In genomic region chr7:15558747-15559146, GRCh38 we compare ENCODE assay signal across 19 cellular contexts. TPM values are rescaled to one million over a fixed set of nuclear protein-coding genes. Genes with fewer than 3 reads are reported as not detected.
A peak's percentile ranks its signal among the peaks of the same experiment; 100 is the strongest.
DNase-seq lines count a peak whose midpoint lies in the region; ATAC-seq and TF ChIP-seq lines count a peak whose summit lies in the region.
"Had no signal": no experiment of that assay in that cellular context is flagged by ENCODE, and none has a peak within 500 bp of the region (broad histone marks: within the 10 kb centered on the region; RNA-seq: fewer than 3 reads in every experiment).

No MANE protein-coding gene starts in this region.

- DNase-seq in EH (ENCODE audit: low read depth): peak; percentile 63
- peak; percentile 59 for DNase-seq in NCI-H226
- DNase-seq in fibroblast of mammary gland (ENCODE audit: low read depth): peak; percentile 52
- no peak for DNase-seq in sciatic nerve (ENCODE audit: low spot score)
- DNase-seq in NCI-H2107 (lab: John Stamatoyannopoulos, UW): no peak
- DNase-seq in aorta: no peak
- DNase-seq: Karpas-422; lower lobe of right lung; naive thymus-derived CD8-positive, alpha-beta T cell; NCI-H526 treated with DMSO at 0.1 percent for 48 hours; Peyer's patch; substantia nigra; T-cell; WERI-Rb-1 had no signal

- no peaks in the 10 kb centered on the region for H3K36me3 ChIP-seq in aorta (ENCODE audit: control insufficient read depth in 1 of 2, insufficient read depth in 2 of 2, low read length in 1 of 2)
- H3K36me3 ChIP-seq: BLaER1 treated with 17β-estradiol and CSF1 and Interleukin-3, amounts not matched to agents 10 nM and 100 nM; lower lobe of right lung; Peyer's patch; WERI-Rb-1 had no signal

- peak; percentile 71 for ATAC-seq in sciatic nerve
- no peak for ATAC-seq in HG03159 (IDR thresholded peaks at IDR 0.05; ENCODE audit: unreplicated experiment)
- ATAC-seq in activated CD4-positive, CD25-positive, alpha-beta regulatory T cell treated with anti-CD3 and anti-CD28 coated beads, Interleukin-2, amount 50 U/mL, for 24 hours: no peak
- no peak for ATAC-seq in aorta (ENCODE audit: low FRiP score)
- ATAC-seq: activated T-helper 17 cell treated with anti-CD3 and anti-CD28 coated beads, Interleukin-2, amount 50 U/mL, for 72 hours; lower lobe of right lung; naive thymus-derived CD8-positive, alpha-beta T cell; T-cell had no signal

- no peaks in the 10 kb centered on the region for H3K27me3 ChIP-seq in aorta (ENCODE audit: control insufficient read depth in 1 of 2, insufficient read depth in 2 of 2, low read length in 1 of 2)
- H3K27me3 ChIP-seq: BLaER1 treated with 17β-estradiol and CSF1 and Interleukin-3, amounts not matched to agents 10 nM and 100 nM; Peyer's patch had no signal

- TF ChIP-seq CTCF in fibroblast of mammary gland (conservative IDR thresholded peaks at IDR 0.05; ENCODE audit: control insufficient read depth, insufficient read depth, low read depth, low read length): no peak

- intact Hi-C loops in sciatic nerve (cut with DNase I) (no loop called here), aorta (cut with DNase I) (no loop called here)

- H3K27ac ChIP-seq in aorta (ENCODE audit: low read depth in 1 of 2, low read length in 2 of 2): no peak overlapping the region
- H3K27ac ChIP-seq: BLaER1 treated with 17β-estradiol and CSF1 and Interleukin-3, amounts not matched to agents 10 nM and 100 nM; lower lobe of right lung; Peyer's patch; WERI-Rb-1 had no signal

- 49 to 63% methylated on average over 2 of the region's 2 CpGs for WGBS in aorta, 2 donors

- H3K4me1 ChIP-seq in aorta (ENCODE audit: control insufficient read depth in 1 of 2, insufficient read depth in 2 of 2, low read length in 2 of 2): no peaks in the 10 kb centered on the region
- H3K4me1 ChIP-seq: lower lobe of right lung, Peyer's patch had no signal

- no peak overlapping the region for H3K4me3 ChIP-seq in fibroblast of mammary gland (ENCODE audit: control insufficient read depth, low read depth, low read length)
- H3K4me3 ChIP-seq in aorta (ENCODE audit: low read length in 2 of 2): no peak overlapping the region
- H3K4me3 ChIP-seq: BLaER1 treated with 17β-estradiol and CSF1 and Interleukin-3, amounts not matched to agents 10 nM and 100 nM; lower lobe of right lung; Peyer's patch had no signal

- no peaks in the 10 kb centered on the region for H3K9me3 ChIP-seq in aorta (ENCODE audit: control insufficient read depth, low read length)
- H3K9me3 ChIP-seq: BLaER1 treated with 17β-estradiol and CSF1 and Interleukin-3, amounts not matched to agents 10 nM and 100 nM; lower lobe of right lung; Peyer's patch had no signal

RNA-seq across cellular contexts. Expression of gene AGMO, which starts 3.1 kb away (rescaled TPM):
- total RNA-seq in sciatic nerve (6.9 TPM), aorta (1 to 10 TPM; 1.3 to 3.4 TPM)
- 1 to 10 TPM in 1 of 2 donors, under 1 TPM in 1; 0.69 to 2.0 TPM for polyA plus RNA-seq in aorta
- total RNA-seq: activated CD8-positive, alpha-beta memory T cell treated with anti-CD3 and anti-CD28 coated beads for 36 hours; activated T-helper 17 cell treated with anti-CD3 and anti-CD28 coated beads, Interleukin-2, amount 50 U/mL, for 72 hours; lower lobe of right lung; naive thymus-derived CD8-positive, alpha-beta T cell; T-cell had no signal
- polyA plus RNA-seq: naive thymus-derived CD8-positive, alpha-beta T cell had no signal

Comparison
In these comparisons a context has a peak if more than half of its experiments do, and no peak if none do; other contexts are left out.
1. DNase-seq: peak in EH (single experiment), NCI-H226 (single experiment) and fibroblast of mammary gland (single experiment); none in sciatic nerve (single experiment), NCI-H2107 (single experiment) and aorta (0 of 2).